8 cellular contexts compared by ENCODE assay signal in genomic region chr2:120223034-120223912, GRCh38. TPM values are rescaled to one million over a fixed set of nuclear protein-coding genes. Genes with fewer than 3 reads are reported as not detected.
DNase-seq lines count a peak whose midpoint lies in the region; ATAC-seq and TF ChIP-seq lines count a peak whose summit lies in the region.

TMEM185B (minus strand) TSS chr2:120223400; CDS start chr2:120222976, 424 bp downstream.

- POLR2A ChIA-PET in naive thymus-derived CD8-positive, alpha-beta T cell (lab: Charles Lee): interaction anchor here (0.6 to 4.8 kb wide), 11 partner anchors 9 to 464 kb away, joined by 3 to 28 read pairs (median 4); partner anchors contain the start of genes PTPN4 and RALB

- peaks cover 57% of the 10 kb centered on the region for H3K4me1 Mint-ChIP-seq in activated T-cell treated with anti-CD3 and anti-CD28 coated beads, Interleukin-2, amount 50 U/mL, for 72 hours (ENCODE audit: low read depth)
- H3K4me1 Mint-ChIP-seq in naive thymus-derived CD8-positive, alpha-beta T cell: peaks cover 10 to 68% (median 66%) of the 10 kb centered on the region in 4 donors

- TF ChIP-seq EP300 in Ishikawa (IDR thresholded peaks at IDR 0.05; ENCODE audit: borderline replicate concordance): no peak

- H3K4me3 Mint-ChIP-seq in activated T-cell treated with anti-CD3 and anti-CD28 coated beads, Interleukin-2, amount 50 U/mL, for 72 hours: peak within 1 kb of the TSS; percentile 80 to 84
- peak within 1 kb of the TSS; percentile 77 to 93 (median 86) for H3K4me3 Mint-ChIP-seq in naive thymus-derived CD8-positive, alpha-beta T cell

- DNase-seq in DMS79 treated with DMSO at 0.1 percent for 48 hours (lab: John Stamatoyannopoulos, UW) (peak; percentile 82), fibroblast of gingiva (ENCODE audit: low read depth) (peak; percentile 82)
- peak; percentile 93 to 96 for DNase-seq in activated T-cell treated with anti-CD3 and anti-CD28 coated beads, Interleukin-2, amount 50 U/mL, for 72 hours
- peak; percentile 78 to 91 (median 89) for DNase-seq in naive thymus-derived CD8-positive, alpha-beta T cell
- DNase-seq in stimulated activated naive CD4-positive, alpha-beta T cell treated with Interleukin-2 at 50 U/mL for 16 hours (lab: John Stamatoyannopoulos, UW): peak; percentile 84

- H3K27me3 Mint-ChIP-seq in activated T-cell treated with anti-CD3 and anti-CD28 coated beads, Interleukin-2, amount 50 U/mL, for 72 hours (ENCODE audit: low read depth): no peaks in the 10 kb centered on the region
- H3K27me3 Mint-ChIP-seq in naive thymus-derived CD8-positive, alpha-beta T cell: no peaks in the 10 kb centered on the region

- peak within 1 kb of the TSS; percentile 92 for H3K27ac Mint-ChIP-seq in activated T-cell treated with anti-CD3 and anti-CD28 coated beads, Interleukin-2, amount 50 U/mL, for 72 hours
- peak within 1 kb of the TSS; percentile 84 to 96 (median 91) for H3K27ac Mint-ChIP-seq in naive thymus-derived CD8-positive, alpha-beta T cell

- peak; percentile 86 for ATAC-seq in GM21619 (IDR thresholded peaks at IDR 0.05; ENCODE audit: unreplicated experiment)
- ATAC-seq in activated T-cell treated with anti-CD3 and anti-CD28 coated beads, Interleukin-2, amount 50 U/mL, for 72 hours (replicated peaks in 1 of 2): peak; percentile 90 to 93
- ATAC-seq in naive thymus-derived CD8-positive, alpha-beta T cell: peak; percentile 91 to 92

- H3K9me3 Mint-ChIP-seq in activated T-cell treated with anti-CD3 and anti-CD28 coated beads, Interleukin-2, amount 50 U/mL, for 72 hours: peaks cover 0 to 3% of the 10 kb centered on the region in 2 donors
- H3K9me3 Mint-ChIP-seq in naive thymus-derived CD8-positive, alpha-beta T cell: peaks cover 0 to 35% (median 8%) of the 10 kb centered on the region in 9 donors

- H3K36me3 Mint-ChIP-seq in activated T-cell treated with anti-CD3 and anti-CD28 coated beads, Interleukin-2, amount 50 U/mL, for 72 hours (ENCODE audit: insufficient read depth in 2 of 2): peaks cover 12 to 19% of the 10 kb centered on the region in 2 donors
- peaks cover 12 to 32% (median 23%) of the 10 kb centered on the region in 3 donors for H3K36me3 Mint-ChIP-seq in naive thymus-derived CD8-positive, alpha-beta T cell

- no peak for TF ChIP-seq RAD21 in Ishikawa (IDR thresholded peaks at IDR 0.05; ENCODE audit: low read depth)

TF ChIP-seq in Ishikawa, 13 proteins besides CTCF, POLR2A, EP300 and RAD21 (continues in another document):
- TF ChIP-seq CREB1 (IDR thresholded peaks at IDR 0.05; ENCODE audit: low read depth) (0 out of 2 replicates have a peak, but pooled peaks have one; percentile 6), CEBPB (IDR thresholded peaks at IDR 0.05) (no peak), REST (IDR thresholded peaks at IDR 0.05; ENCODE audit: low read depth) (no peak), TCF12 (IDR thresholded peaks at IDR 0.05; ENCODE audit: low read depth) (no peak; the same call in 1 of the 2 replicates), NFIC (IDR thresholded peaks at IDR 0.05) (0 out of 2 replicates have a peak, but pooled peaks have one; percentile 28), YY1 (IDR thresholded peaks at IDR 0.05; ENCODE audit: low read depth) (peak; percentile 71), FOXM1 (IDR thresholded peaks at IDR 0.05; ENCODE audit: borderline replicate concordance, low read depth) (no peak), ZBTB7A (IDR thresholded peaks at IDR 0.05; ENCODE audit: low read depth) (no peak), TAF1 (IDR thresholded peaks at IDR 0.05; ENCODE audit: low read depth) (no peak), EGR1 (IDR thresholded peaks at IDR 0.05) (peak; percentile 48), TEAD4 (IDR thresholded peaks at IDR 0.05) (no peak)
- TF ChIP-seq, protein P1, sequence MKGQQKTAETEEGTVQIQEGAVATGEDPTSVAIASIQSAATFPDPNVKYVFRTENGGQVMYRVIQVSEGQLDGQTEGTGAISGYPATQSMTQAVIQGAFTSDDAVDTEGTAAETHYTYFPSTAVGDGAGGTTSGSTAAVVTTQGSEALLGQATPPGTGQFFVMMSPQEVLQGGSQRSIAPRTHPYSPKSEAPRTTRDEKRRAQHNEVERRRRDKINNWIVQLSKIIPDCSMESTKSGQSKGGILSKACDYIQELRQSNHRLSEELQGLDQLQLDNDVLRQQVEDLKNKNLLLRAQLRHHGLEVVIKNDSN (IDR thresholded peaks at IDR 0.05): peak; percentile 98

TF ChIP-seq in PFSK-1, 5 proteins besides CTCF, POLR2A, EP300 and RAD21:
- peak; percentile 75; the same call in 1 of the 2 replicates for TF ChIP-seq POLR2AphosphoS5 (IDR thresholded peaks at IDR 0.05; ENCODE audit: low read depth, low read length)
- no peak for TF ChIP-seq SIN3A (IDR thresholded peaks at IDR 0.05; ENCODE audit: borderline replicate concordance, insufficient read depth, low read length)
- TF ChIP-seq TAF1 (IDR thresholded peaks at IDR 0.05; ENCODE audit: borderline replicate concordance, insufficient read depth, low read length): 0 out of 2 replicates have a peak, but pooled peaks have one; percentile 36

RNA-seq across cellular contexts. Expression of gene TMEM185B, which starts in this region (rescaled TPM):
- 18.8 TPM for polyA plus RNA-seq in PFSK-1 (2012; ENCODE audit: insufficient read length, low read depth)
- 10 to 100 TPM; 20.9 to 21.1 TPM for total RNA-seq in activated T-cell treated with anti-CD3 and anti-CD28 coated beads, Interleukin-2, amount 50 U/mL, for 72 hours
- total RNA-seq in naive thymus-derived CD8-positive, alpha-beta T cell: 10 to 100 TPM; 18.5 to 20.5 TPM
- 10 to 100 TPM; 12.7 to 16.7 (median 13.8) TPM for polyA plus RNA-seq in naive thymus-derived CD8-positive, alpha-beta T cell

Comparison
In these comparisons a context has a peak if more than half of its experiments do, and no peak if none do; other contexts are left out.
1. Peak in every context shown above with its lines: DNase-seq and ATAC-seq.